ENCODE assay signal across 8 cellular contexts in genomic region chr4:121696641-121697461, GRCh38. TPM values are rescaled to one million over a fixed set of nuclear protein-coding genes. Genes with fewer than 3 reads are reported as not detected.
DNase-seq lines count a peak whose midpoint lies in the region; ATAC-seq, FAIRE-seq and TF ChIP-seq lines count a peak whose summit lies in the region.

Gene ANXA5, minus strand, starts transcription at chr4:121696980. Its CDS starts 391 bp downstream, at chr4:121696589.

- WGBS in prostate gland = under 1% methylated on average over 61 of the region's 90 CpGs

- no peaks in the 10 kb centered on the region for H3K4me1 ChIP-seq in prostate gland (replicated peaks)

- intact Hi-C loops in left cardiac atrium (cut with DNase I) = loop anchor here in 1 of 2 donors (5.0 kb wide), 1 partner anchor 105 kb away; the partner anchor contains the start of gene EXOSC9
- intact Hi-C loops in prostate gland (cut with DNase I) = no loop called here

- peaks cover 1 to 8% of the 10 kb centered on the region in 2 donors for H3K27me3 Mint-ChIP-seq in T-cell

- TF ChIP-seq CTCF in GM10248 (IDR thresholded peaks at IDR 0.05; ENCODE audit: control extremely low read depth, extremely low read depth, low read depth, missing control alignments) (peak; percentile 62), prostate gland (IDR thresholded peaks at IDR 0.05) (peak in 3 of 4 experiments; percentile 19 to 38 (median 38))

- H3K27ac Mint-ChIP-seq in T-cell = peak within 1 kb of the TSS; percentile 80 to 88

- CTCF ChIA-PET in GM10248 (lab: Yijun Ruan, JAX) = interaction anchor here (0.9 to 1.7 kb wide), 7 partner anchors 9 to 128 kb away, joined by 4 to 7 read pairs (median 5); no protein-coding TSS in a partner anchor
- CTCF ChIA-PET in T-cell (lab: Charles Lee) = interaction anchor here in 1 of 2 donors (1.0 to 1.6 kb wide), 3 partner anchors 11 to 28 kb away, joined by 3 to 4 read pairs (median 3); no protein-coding TSS in a partner anchor

- ATAC-seq in T-cell (replicated peaks in 1 of 4) (peak; percentile 87 to 94 (median 90)), left cardiac atrium (peak; percentile 97 to 98)

- no peaks in the 10 kb centered on the region for H3K27me3 ChIP-seq in prostate gland (replicated peaks; ENCODE audit: insufficient read depth)

- H3K4me3 Mint-ChIP-seq in T-cell = peak within 1 kb of the TSS; percentile 90 to 98 (median 95)

- H3K36me3 ChIP-seq in prostate gland = no peaks in the 10 kb centered on the region

- POLR2A ChIA-PET in GM10248 (lab: Yijun Ruan, JAX) = interaction anchor here (1.1 kb wide), 1 partner anchor 95 kb away, joined by 3 read pairs; no protein-coding TSS in a partner anchor
- POLR2A ChIA-PET in T-cell (lab: Charles Lee) = interaction anchor here in 1 of 2 donors (0.6 to 1.1 kb wide), 4 partner anchors 11 to 1436 kb away, joined by 3 to 5 read pairs (median 4); partner anchors contain the start of gene EXOSC9

- TF ChIP-seq POLR2A in H54 (IDR thresholded peaks at IDR 0.05; ENCODE audit: low read depth, low read length) = peak; percentile 87
- peak; percentile 77 for TF ChIP-seq POLR2A in prostate gland (IDR thresholded peaks at IDR 0.05)

- peaks cover 35 to 43% (median 42%) of the 10 kb centered on the region in 3 donors for H3K4me1 Mint-ChIP-seq in T-cell

- FAIRE-seq in H54 (lab: Jason Lieb, UNC) (no peak), urothelium cell line (lab: Jason Lieb, UNC) (peak; percentile 9)

- H3K27ac ChIP-seq in prostate gland = peak within 1 kb of the TSS; percentile 94 to 95

- peak within 1 kb of the TSS; percentile 98 for H3K4me3 ChIP-seq in prostate gland

- H3K9me3 ChIP-seq in prostate gland = no peaks in the 10 kb centered on the region

- H3K9me3 Mint-ChIP-seq in T-cell = no peaks in the 10 kb centered on the region

- DNase-seq in GM10248 (ENCODE audit: extremely low spot score) (peak; percentile 86), H54 (ENCODE audit: insufficient read length, low spot score) (peak; percentile 47), M059J (ENCODE audit: low read depth) (peak; percentile 84), T-cell (peak in 33 of 34 experiments; percentile 9 to 70 (median 45)), amniotic stem cell (lab: John Stamatoyannopoulos, UW) (peak; percentile 89), left cardiac atrium (peak; percentile 92), prostate gland (ENCODE audit: low spot score) (peak; percentile 85), urothelium cell line (ENCODE audit: low spot score) (peak; percentile 91)

- peaks cover 8% of the 10 kb centered on the region for H3K36me3 Mint-ChIP-seq in T-cell

RNA-seq across cellular contexts. Expression of gene ANXA5, which starts in this region (rescaled TPM):
- 408 and 471 TPM in 2 replicates for total RNA-seq in M059J (2014; rRNA removed; shearing (Covaris generic))
- total RNA-seq in T-cell (10 to 100 TPM; 44.2 to 80.3 (median 71.2) TPM), left cardiac atrium (100 to 1,000 TPM; 243 to 278 TPM), prostate gland (100 to 1,000 TPM; 251 to 263 TPM)

Comparison
In these comparisons a context has a peak if more than half of its experiments do, and no peak if none do; other contexts are left out.
1. Peak in every context shown above with its lines: DNase-seq, ATAC-seq, H3K4me3 ChIP-seq and H3K27ac ChIP-seq.